ENCODE assay signal across 1 cellular context in genomic region chr1:95049935-95050334, GRCh38.
TF ChIP-seq lines count a peak whose summit lies in the region.

No MANE protein-coding gene starts in this region.

TF ChIP-seq in SK-N-SH, 30 proteins besides CTCF, POLR2A, EP300 and RAD21 (continued from another document):
- no peak for TF ChIP-seq ZBTB33 (IDR thresholded peaks at IDR 0.05; ENCODE audit: borderline replicate concordance, low read depth)
- TF ChIP-seq IRF3 (IDR thresholded peaks at IDR 0.05; ENCODE audit: low read depth, low read length) = no peak
- TF ChIP-seq GABPA (IDR thresholded peaks at IDR 0.05; ENCODE audit: low read depth) = no peak
- no peak for TF ChIP-seq SIN3A (IDR thresholded peaks at IDR 0.05; ENCODE audit: borderline replicate concordance, low read depth, low read length)
- no peak for TF ChIP-seq TAF1 (IDR thresholded peaks at IDR 0.05; ENCODE audit: borderline replicate concordance, low read depth, low read length)
- TF ChIP-seq POLR2AphosphoS5 (IDR thresholded peaks at IDR 0.05; ENCODE audit: low read depth, low read length) = no peak
TF ChIP-seq in SK-N-SH: peak in this region for 0.
